1 cellular context compared by ENCODE assay signal in the genomic region with DNA sequence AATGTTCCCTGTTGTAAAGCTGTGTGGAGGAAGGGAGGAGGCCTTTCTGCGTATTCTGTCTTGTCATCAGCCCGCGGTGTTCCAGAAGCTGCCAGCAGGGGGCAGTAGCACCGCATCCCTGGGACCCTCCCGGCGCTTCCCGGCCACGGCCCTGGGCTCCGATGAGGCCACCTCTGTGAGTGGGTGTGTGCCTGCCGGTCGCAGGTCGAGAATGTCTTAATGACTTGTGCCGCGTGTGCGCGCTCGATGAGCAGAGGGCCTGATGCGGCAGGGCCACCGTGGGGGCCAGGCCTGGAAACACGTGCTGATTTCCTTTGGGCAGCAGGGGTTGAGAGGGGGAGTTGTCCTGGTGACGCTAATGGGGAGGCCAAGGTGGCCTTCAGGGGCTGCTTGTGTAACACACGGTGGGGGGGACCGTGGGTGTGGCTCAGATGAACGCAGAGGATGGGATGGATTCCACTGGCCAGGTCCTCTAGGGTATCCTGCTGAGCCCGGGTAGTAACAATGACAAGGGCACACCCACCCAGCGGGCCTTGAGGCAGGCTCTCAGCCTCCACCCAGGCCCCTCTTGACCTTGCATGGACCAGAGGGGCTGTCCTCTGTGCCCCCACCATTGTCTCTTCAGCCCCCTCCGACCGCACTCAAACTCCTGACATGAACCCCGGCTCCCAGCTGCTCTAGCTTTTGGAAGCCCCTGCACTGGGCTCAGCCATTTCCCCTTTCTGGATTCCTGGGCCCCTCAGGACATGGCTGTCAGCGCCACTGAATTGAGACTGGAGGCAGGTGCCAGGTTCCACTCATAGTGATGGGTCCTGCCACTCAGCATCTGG.
A peak's percentile ranks its signal among the peaks of the same experiment; 100 is the strongest.
TF ChIP-seq lines count a peak whose summit lies in the region.

No MANE protein-coding gene starts in this region.

TF ChIP-seq in HepG2, 621 proteins besides CTCF, POLR2A, EP300 and RAD21 (continued from another document and continues in another):
- TF ChIP-seq, protein P1, sequence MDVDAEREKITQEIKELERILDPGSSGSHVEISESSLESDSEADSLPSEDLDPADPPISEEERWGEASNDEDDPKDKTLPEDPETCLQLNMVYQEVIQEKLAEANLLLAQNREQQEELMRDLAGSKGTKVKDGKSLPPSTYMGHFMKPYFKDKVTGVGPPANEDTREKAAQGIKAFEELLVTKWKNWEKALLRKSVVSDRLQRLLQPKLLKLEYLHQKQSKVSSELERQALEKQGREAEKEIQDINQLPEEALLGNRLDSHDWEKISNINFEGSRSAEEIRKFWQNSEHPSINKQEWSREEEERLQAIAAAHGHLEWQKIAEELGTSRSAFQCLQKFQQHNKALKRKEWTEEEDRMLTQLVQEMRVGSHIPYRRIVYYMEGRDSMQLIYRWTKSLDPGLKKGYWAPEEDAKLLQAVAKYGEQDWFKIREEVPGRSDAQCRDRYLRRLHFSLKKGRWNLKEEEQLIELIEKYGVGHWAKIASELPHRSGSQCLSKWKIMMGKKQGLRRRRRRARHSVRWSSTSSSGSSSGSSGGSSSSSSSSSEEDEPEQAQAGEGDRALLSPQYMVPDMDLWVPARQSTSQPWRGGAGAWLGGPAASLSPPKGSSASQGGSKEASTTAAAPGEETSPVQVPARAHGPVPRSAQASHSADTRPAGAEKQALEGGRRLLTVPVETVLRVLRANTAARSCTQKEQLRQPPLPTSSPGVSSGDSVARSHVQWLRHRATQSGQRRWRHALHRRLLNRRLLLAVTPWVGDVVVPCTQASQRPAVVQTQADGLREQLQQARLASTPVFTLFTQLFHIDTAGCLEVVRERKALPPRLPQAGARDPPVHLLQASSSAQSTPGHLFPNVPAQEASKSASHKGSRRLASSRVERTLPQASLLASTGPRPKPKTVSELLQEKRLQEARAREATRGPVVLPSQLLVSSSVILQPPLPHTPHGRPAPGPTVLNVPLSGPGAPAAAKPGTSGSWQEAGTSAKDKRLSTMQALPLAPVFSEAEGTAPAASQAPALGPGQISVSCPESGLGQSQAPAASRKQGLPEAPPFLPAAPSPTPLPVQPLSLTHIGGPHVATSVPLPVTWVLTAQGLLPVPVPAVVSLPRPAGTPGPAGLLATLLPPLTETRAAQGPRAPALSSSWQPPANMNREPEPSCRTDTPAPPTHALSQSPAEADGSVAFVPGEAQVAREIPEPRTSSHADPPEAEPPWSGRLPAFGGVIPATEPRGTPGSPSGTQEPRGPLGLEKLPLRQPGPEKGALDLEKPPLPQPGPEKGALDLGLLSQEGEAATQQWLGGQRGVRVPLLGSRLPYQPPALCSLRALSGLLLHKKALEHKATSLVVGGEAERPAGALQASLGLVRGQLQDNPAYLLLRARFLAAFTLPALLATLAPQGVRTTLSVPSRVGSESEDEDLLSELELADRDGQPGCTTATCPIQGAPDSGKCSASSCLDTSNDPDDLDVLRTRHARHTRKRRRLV (CRISPR knock-in tag; IDR thresholded peaks at IDR 0.05): no peak
- TF ChIP-seq ZNF547 (CRISPR knock-in tag; IDR thresholded peaks at IDR 0.05) (no peak), TCF12 (IDR thresholded peaks at IDR 0.05) (no peak), TCF12 (CRISPR knock-in tag; IDR thresholded peaks at IDR 0.05) (no peak), STAG1 (CRISPR knock-in tag; IDR thresholded peaks at IDR 0.05) (peak; percentile 60), PPARG (CRISPR knock-in tag; conservative IDR thresholded peaks at IDR 0.05) (no peak), SRSF1 (optimal IDR thresholded peaks at IDR 0.05; ENCODE audit: low read depth, low read length) (no peak), ZSCAN22 (CRISPR knock-in tag; IDR thresholded peaks at IDR 0.05) (no peak), CAMTA2 (CRISPR knock-in tag; IDR thresholded peaks at IDR 0.05; ENCODE audit: borderline replicate concordance) (no peak), MEIS1 (CRISPR knock-in tag; IDR thresholded peaks at IDR 0.05; ENCODE audit: borderline replicate concordance) (no peak), POGZ (CRISPR knock-in tag; IDR thresholded peaks at IDR 0.05) (no peak), GABPB1 (CRISPR knock-in tag; IDR thresholded peaks at IDR 0.05) (peak; percentile 22; the same call in 1 of the 2 replicates), ZNF543 (CRISPR knock-in tag; IDR thresholded peaks at IDR 0.05) (no peak), ATF7 (IDR thresholded peaks at IDR 0.05) (no peak), ATF7 (CRISPR knock-in tag; IDR thresholded peaks at IDR 0.05) (no peak), HOXA7 (CRISPR knock-in tag; IDR thresholded peaks at IDR 0.05) (no peak), ZNF138 (CRISPR knock-in tag; IDR thresholded peaks at IDR 0.05; ENCODE audit: low read depth) (no peak), IKZF4 (CRISPR knock-in tag; IDR thresholded peaks at IDR 0.05; ENCODE audit: borderline replicate concordance, low read depth, not compliant biosample characterization) (no peak), REPIN1 (CRISPR knock-in tag; IDR thresholded peaks at IDR 0.05; ENCODE audit: borderline replicate concordance, low read depth) (no peak), MTA1 (CRISPR knock-in tag; IDR thresholded peaks at IDR 0.05; ENCODE audit: borderline replicate concordance) (no peak), KDM3A (CRISPR knock-in tag; IDR thresholded peaks at IDR 0.05; ENCODE audit: low read depth) (0 out of 2 replicates have a peak, but pooled peaks have one; percentile 32), GLI4 (CRISPR knock-in tag; IDR thresholded peaks at IDR 0.05; ENCODE audit: borderline replicate concordance) (no peak), ZNF850 (CRISPR knock-in tag; conservative IDR thresholded peaks at IDR 0.05) (no peak)
- TF ChIP-seq, protein P2, sequence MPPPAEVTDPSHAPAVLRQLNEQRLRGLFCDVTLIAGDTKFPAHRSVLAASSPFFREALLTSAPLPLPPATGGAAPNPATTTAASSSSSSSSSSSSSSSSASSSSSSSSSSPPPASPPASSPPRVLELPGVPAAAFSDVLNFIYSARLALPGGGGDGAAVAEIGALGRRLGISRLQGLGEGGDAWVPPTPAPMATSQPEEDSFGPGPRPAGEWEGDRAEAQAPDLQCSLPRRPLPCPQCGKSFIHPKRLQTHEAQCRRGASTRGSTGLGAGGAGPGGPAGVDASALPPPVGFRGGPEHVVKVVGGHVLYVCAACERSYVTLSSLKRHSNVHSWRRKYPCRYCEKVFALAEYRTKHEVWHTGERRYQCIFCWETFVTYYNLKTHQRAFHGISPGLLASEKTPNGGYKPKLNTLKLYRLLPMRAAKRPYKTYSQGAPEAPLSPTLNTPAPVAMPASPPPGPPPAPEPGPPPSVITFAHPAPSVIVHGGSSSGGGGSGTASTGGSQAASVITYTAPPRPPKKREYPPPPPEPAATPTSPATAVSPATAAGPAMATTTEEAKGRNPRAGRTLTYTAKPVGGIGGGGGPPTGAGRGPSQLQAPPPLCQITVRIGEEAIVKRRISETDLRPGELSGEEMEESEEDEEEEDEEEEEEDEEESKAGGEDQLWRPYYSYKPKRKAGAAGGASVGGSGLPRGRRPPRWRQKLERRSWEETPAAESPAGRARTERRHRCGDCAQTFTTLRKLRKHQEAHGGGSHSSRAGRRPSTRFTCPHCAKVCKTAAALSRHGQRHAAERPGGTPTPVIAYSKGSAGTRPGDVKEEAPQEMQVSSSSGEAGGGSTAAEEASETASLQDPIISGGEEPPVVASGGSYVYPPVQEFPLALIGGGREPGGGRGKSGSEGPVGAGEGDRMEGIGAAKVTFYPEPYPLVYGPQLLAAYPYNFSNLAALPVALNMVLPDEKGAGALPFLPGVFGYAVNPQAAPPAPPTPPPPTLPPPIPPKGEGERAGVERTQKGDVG (CRISPR knock-in tag; IDR thresholded peaks at IDR 0.05; ENCODE audit: borderline replicate concordance): no peak
- TF ChIP-seq, protein P3, sequence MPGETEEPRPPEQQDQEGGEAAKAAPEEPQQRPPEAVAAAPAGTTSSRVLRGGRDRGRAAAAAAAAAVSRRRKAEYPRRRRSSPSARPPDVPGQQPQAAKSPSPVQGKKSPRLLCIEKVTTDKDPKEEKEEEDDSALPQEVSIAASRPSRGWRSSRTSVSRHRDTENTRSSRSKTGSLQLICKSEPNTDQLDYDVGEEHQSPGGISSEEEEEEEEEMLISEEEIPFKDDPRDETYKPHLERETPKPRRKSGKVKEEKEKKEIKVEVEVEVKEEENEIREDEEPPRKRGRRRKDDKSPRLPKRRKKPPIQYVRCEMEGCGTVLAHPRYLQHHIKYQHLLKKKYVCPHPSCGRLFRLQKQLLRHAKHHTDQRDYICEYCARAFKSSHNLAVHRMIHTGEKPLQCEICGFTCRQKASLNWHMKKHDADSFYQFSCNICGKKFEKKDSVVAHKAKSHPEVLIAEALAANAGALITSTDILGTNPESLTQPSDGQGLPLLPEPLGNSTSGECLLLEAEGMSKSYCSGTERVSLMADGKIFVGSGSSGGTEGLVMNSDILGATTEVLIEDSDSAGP (CRISPR knock-in tag; IDR thresholded peaks at IDR 0.05; ENCODE audit: borderline replicate concordance): peak; percentile 46; the same call in 1 of the 2 replicates
- TF ChIP-seq, protein P4, sequence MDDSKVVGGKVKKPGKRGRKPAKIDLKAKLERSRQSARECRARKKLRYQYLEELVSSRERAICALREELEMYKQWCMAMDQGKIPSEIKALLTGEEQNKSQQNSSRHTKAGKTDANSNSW (CRISPR knock-in tag; IDR thresholded peaks at IDR 0.05; ENCODE audit: borderline replicate concordance): no peak
- TF ChIP-seq, protein P5, sequence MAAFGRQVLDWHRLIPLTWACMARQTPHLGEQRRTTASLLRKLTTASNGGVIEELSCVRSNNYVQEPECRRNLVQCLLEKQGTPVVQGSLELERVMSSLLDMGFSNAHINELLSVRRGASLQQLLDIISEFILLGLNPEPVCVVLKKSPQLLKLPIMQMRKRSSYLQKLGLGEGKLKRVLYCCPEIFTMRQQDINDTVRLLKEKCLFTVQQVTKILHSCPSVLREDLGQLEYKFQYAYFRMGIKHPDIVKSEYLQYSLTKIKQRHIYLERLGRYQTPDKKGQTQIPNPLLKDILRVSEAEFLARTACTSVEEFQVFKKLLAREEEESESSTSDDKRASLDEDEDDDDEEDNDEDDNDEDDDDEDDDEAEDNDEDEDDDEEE (CRISPR knock-in tag; IDR thresholded peaks at IDR 0.05): no peak
- TF ChIP-seq, protein P6, sequence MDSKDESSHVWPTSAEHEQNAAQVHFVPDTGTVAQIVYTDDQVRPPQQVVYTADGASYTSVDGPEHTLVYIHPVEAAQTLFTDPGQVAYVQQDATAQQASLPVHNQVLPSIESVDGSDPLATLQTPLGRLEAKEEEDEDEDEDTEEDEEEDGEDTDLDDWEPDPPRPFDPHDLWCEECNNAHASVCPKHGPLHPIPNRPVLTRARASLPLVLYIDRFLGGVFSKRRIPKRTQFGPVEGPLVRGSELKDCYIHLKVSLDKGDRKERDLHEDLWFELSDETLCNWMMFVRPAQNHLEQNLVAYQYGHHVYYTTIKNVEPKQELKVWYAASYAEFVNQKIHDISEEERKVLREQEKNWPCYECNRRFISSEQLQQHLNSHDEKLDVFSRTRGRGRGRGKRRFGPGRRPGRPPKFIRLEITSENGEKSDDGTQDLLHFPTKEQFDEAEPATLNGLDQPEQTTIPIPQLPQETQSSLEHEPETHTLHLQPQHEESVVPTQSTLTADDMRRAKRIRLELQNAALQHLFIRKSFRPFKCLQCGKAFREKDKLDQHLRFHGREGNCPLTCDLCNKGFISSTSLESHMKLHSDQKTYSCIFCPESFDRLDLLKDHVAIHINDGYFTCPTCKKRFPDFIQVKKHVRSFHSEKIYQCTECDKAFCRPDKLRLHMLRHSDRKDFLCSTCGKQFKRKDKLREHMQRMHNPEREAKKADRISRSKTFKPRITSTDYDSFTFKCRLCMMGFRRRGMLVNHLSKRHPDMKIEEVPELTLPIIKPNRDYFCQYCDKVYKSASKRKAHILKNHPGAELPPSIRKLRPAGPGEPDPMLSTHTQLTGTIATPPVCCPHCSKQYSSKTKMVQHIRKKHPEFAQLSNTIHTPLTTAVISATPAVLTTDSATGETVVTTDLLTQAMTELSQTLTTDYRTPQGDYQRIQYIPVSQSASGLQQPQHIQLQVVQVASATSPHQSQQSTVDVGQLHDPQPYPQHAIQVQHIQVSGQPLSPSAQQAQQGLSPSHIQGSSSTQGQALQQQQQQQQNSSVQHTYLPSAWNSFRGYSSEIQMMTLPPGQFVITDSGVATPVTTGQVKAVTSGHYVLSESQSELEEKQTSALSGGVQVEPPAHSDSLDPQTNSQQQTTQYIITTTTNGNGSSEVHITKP (CRISPR knock-in tag; IDR thresholded peaks at IDR 0.05; ENCODE audit: low read depth): no peak
- TF ChIP-seq, protein P7, sequence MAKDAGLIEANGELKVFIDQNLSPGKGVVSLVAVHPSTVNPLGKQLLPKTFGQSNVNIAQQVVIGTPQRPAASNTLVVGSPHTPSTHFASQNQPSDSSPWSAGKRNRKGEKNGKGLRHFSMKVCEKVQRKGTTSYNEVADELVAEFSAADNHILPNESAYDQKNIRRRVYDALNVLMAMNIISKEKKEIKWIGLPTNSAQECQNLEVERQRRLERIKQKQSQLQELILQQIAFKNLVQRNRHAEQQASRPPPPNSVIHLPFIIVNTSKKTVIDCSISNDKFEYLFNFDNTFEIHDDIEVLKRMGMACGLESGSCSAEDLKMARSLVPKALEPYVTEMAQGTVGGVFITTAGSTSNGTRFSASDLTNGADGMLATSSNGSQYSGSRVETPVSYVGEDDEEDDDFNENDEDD (CRISPR knock-in tag; IDR thresholded peaks at IDR 0.05; ENCODE audit: borderline replicate concordance): no peak
- TF ChIP-seq, protein P8, sequence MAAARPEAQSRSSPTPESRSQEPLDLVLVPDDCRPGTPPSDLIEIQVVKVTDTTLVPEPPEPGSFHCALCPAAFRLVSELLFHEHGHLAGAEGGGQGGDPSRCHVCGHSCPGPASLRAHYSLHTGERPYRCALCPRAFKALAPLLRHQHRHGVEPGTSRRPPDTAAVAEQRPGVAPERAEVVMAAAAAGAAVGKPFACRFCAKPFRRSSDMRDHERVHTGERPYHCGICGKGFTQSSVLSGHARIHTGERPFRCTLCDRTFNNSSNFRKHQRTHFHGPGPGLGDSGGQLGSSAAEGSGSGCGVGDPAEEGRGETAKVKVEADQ (CRISPR knock-in tag; IDR thresholded peaks at IDR 0.05; ENCODE audit: borderline replicate concordance): no peak
- TF ChIP-seq, protein P9, sequence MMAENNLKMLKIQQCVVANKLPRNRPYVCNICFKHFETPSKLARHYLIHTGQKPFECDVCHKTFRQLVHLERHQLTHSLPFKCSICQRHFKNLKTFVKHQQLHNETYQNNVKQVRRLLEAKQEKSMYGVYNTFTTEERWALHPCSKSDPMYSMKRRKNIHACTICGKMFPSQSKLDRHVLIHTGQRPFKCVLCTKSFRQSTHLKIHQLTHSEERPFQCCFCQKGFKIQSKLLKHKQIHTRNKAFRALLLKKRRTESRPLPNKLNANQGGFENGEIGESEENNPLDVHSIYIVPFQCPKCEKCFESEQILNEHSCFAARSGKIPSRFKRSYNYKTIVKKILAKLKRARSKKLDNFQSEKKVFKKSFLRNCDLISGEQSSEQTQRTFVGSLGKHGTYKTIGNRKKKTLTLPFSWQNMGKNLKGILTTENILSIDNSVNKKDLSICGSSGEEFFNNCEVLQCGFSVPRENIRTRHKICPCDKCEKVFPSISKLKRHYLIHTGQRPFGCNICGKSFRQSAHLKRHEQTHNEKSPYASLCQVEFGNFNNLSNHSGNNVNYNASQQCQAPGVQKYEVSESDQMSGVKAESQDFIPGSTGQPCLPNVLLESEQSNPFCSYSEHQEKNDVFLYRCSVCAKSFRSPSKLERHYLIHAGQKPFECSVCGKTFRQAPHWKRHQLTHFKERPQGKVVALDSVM (CRISPR knock-in tag; IDR thresholded peaks at IDR 0.05): no peak
- TF ChIP-seq, protein P10, sequence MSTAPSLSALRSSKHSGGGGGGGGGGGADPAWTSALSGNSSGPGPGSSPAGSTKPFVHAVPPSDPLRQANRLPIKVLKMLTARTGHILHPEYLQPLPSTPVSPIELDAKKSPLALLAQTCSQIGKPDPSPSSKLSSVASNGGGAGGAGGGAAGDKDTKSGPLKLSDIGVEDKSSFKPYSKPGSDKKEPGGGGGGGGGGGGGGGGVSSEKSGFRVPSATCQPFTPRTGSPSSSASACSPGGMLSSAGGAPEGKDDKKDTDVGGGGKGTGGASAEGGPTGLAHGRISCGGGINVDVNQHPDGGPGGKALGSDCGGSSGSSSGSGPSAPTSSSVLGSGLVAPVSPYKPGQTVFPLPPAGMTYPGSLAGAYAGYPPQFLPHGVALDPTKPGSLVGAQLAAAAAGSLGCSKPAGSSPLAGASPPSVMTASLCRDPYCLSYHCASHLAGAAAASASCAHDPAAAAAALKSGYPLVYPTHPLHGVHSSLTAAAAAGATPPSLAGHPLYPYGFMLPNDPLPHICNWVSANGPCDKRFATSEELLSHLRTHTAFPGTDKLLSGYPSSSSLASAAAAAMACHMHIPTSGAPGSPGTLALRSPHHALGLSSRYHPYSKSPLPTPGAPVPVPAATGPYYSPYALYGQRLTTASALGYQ (CRISPR knock-in tag; IDR thresholded peaks at IDR 0.05): no peak
